ENCODE assay signal across 9 cellular contexts in genomic region chr17:74513987-74514631, GRCh38. TPM values are rescaled to one million over a fixed set of nuclear protein-coding genes. Genes with fewer than 3 reads are reported as not detected.
DNase-seq lines count a peak whose midpoint lies in the region; ATAC-seq and TF ChIP-seq lines count a peak whose summit lies in the region.
"Had no signal": no experiment of that assay in that cellular context is flagged by ENCODE, and none has a peak within 500 bp of the region (broad histone marks: within the 10 kb centered on the region; RNA-seq: fewer than 3 reads in every experiment).

No MANE protein-coding gene starts in this region.

- H3K4me1 ChIP-seq in foreskin keratinocyte (no peaks in the 10 kb centered on the region), upper lobe of right lung (no peaks in the 10 kb centered on the region)
- H3K4me1 ChIP-seq: suprapubic skin had no signal

- H3K9me3 Mint-ChIP-seq in activated T-cell treated with anti-CD3 and anti-CD28 coated beads, Interleukin-2, amount 50 U/mL, for 24 hours, result peaks cover 22% of the 10 kb centered on the region

- in situ Hi-C loops in GM13976 (cut with MboI; ENCODE audit: low sequenced_read_pairs, unreplicated experiment), result no loop called here

- peak; percentile 99 for DNase-seq in DMS153 treated with DMSO at 0.1 percent for 48 hours (lab: John Stamatoyannopoulos, UW; ENCODE audit: unreplicated experiment)
- DNase-seq in M059J (ENCODE audit: low read depth), result peak; percentile 57
- no peak for DNase-seq in activated T-cell treated with anti-CD3 and anti-CD28 coated beads, Interleukin-2, amount 50 U/mL, for 24 hours
- peak; percentile 21 to 39 for DNase-seq in foreskin keratinocyte
- peak; percentile 59 for DNase-seq in stimulated activated naive CD8-positive, alpha-beta T cell treated with anti-CD3 and anti-CD28 coated beads, Interleukin-15, Interleukin-2, amounts not matched to agents 100 U/mL and 50 U/mL, for 24 hours
- DNase-seq in GM13976 (ENCODE audit: low spot score), result no peak
- DNase-seq in globus pallidus (ENCODE audit: low spot score), result no peak
- DNase-seq in upper lobe of right lung, result no peak

- no peaks in the 10 kb centered on the region for H3K9me3 ChIP-seq in upper lobe of right lung

- H3K4me3 Mint-ChIP-seq in activated T-cell treated with anti-CD3 and anti-CD28 coated beads, Interleukin-2, amount 50 U/mL, for 24 hours, result peak overlapping the region; percentile 61

- peaks cover 18% of the 10 kb centered on the region for H3K27me3 ChIP-seq in foreskin keratinocyte
- no peaks in the 10 kb centered on the region for H3K27me3 ChIP-seq in upper lobe of right lung
- H3K27me3 ChIP-seq: suprapubic skin had no signal

- intact Hi-C loops in upper lobe of right lung (cut with DNase I), result no loop called here

- peaks cover 2% of the 10 kb centered on the region for H3K36me3 Mint-ChIP-seq in activated T-cell treated with anti-CD3 and anti-CD28 coated beads, Interleukin-2, amount 50 U/mL, for 24 hours (ENCODE audit: low read depth)

- peaks cover 32% of the 10 kb centered on the region for H3K4me1 Mint-ChIP-seq in activated T-cell treated with anti-CD3 and anti-CD28 coated beads, Interleukin-2, amount 50 U/mL, for 24 hours (ENCODE audit: low read depth)

- no peaks in the 10 kb centered on the region for H3K36me3 ChIP-seq in upper lobe of right lung
- H3K36me3 ChIP-seq: suprapubic skin had no signal

- no peak for TF ChIP-seq CTCF in foreskin keratinocyte (conservative IDR thresholded peaks at IDR 0.05)
- TF ChIP-seq CTCF in GM13976 (IDR thresholded peaks at IDR 0.05; ENCODE audit: borderline replicate concordance, control extremely low read depth, extremely low read depth, insufficient read depth, missing control alignments), result no peak
- no peak for TF ChIP-seq CTCF in upper lobe of right lung (IDR thresholded peaks at IDR 0.05)

- H3K27ac ChIP-seq in foreskin keratinocyte, result no peak overlapping the region
- no peak overlapping the region for H3K27ac ChIP-seq in upper lobe of right lung
- H3K27ac ChIP-seq: suprapubic skin had no signal

- H3K27me3 Mint-ChIP-seq in activated T-cell treated with anti-CD3 and anti-CD28 coated beads, Interleukin-2, amount 50 U/mL, for 24 hours, result peaks cover 31% of the 10 kb centered on the region

- H3K4me3 ChIP-seq in upper lobe of right lung, result no peak overlapping the region
- H3K4me3 ChIP-seq: suprapubic skin had no signal

- peak overlapping the region; percentile 98 for H3K27ac Mint-ChIP-seq in activated T-cell treated with anti-CD3 and anti-CD28 coated beads, Interleukin-2, amount 50 U/mL, for 24 hours

- ATAC-seq in foreskin keratinocyte, result peak; percentile 59
- no peak for ATAC-seq in stimulated activated naive CD8-positive, alpha-beta T cell treated with anti-CD3 and anti-CD28 coated beads, Interleukin-15, Interleukin-2, amounts not matched to agents 100 U/mL and 50 U/mL, for 24 hours
- no peak for ATAC-seq in upper lobe of right lung

RNA-seq across cellular contexts. Expression of gene CD300LB, which starts 17.2 kb away (rescaled TPM):
- total RNA-seq in M059J (2014; rRNA removed; shearing (Covaris generic)), result not detected in 2 replicates
- total RNA-seq in foreskin keratinocyte (not detected in 2 replicates), upper lobe of right lung (1.3 TPM)
- polyA plus RNA-seq in foreskin keratinocyte, result not detected in 2 replicates
- total RNA-seq: suprapubic skin had no signal

RNA-seq across cellular contexts. Expression of gene CD300C, which starts 31.8 kb away (rescaled TPM):
- total RNA-seq in M059J (2014; rRNA removed; shearing (Covaris generic)), result 0.84 TPM in 1 of 2 replicates, not detected in the other
- total RNA-seq in foreskin keratinocyte (not detected in 2 replicates), upper lobe of right lung (8.2 TPM)
- polyA plus RNA-seq in foreskin keratinocyte, result not detected in 2 replicates

RNA-seq across cellular contexts. Expression of gene CD300A, which starts 47.7 kb away (rescaled TPM):
- total RNA-seq in M059J (2014; rRNA removed; shearing (Covaris generic)), result not detected in 2 replicates
- total RNA-seq in foreskin keratinocyte, result not detected in 2 replicates
- not detected in 2 replicates for polyA plus RNA-seq in foreskin keratinocyte
- total RNA-seq in upper lobe of right lung, result 17.5 TPM

RNA-seq across cellular contexts. Expression of gene CD300H, which starts 53.2 kb away (rescaled TPM):
- not detected in 2 replicates for total RNA-seq in M059J (2014; rRNA removed; shearing (Covaris generic))
- total RNA-seq in foreskin keratinocyte, result not detected in 2 replicates
- polyA plus RNA-seq in foreskin keratinocyte, result not detected in 2 replicates
- not detected for total RNA-seq in upper lobe of right lung
- total RNA-seq: suprapubic skin had no signal

Comparison
In these comparisons a context has a peak if more than half of its experiments do, and no peak if none do; other contexts are left out.
1. DNase-seq: peak in DMS153 treated with DMSO at 0.1 percent for 48 hours (single experiment), M059J (single experiment), foreskin keratinocyte (2 of 2) and stimulated activated naive CD8-positive, alpha-beta T cell treated with anti-CD3 and anti-CD28 coated beads, Interleukin-15, Interleukin-2, amounts not matched to agents 100 U/mL and 50 U/mL, for 24 hours (single experiment); none in activated T-cell treated with anti-CD3 and anti-CD28 coated beads, Interleukin-2, amount 50 U/mL, for 24 hours (single experiment), GM13976 (single experiment), globus pallidus (single experiment) and upper lobe of right lung (single experiment).
2. RNA of gene CD300A, which starts 47.7 kb away (total RNA-seq): 17.5 TPM in upper lobe of right lung (single experiment); not detected in M059J and not detected in foreskin keratinocyte; every median in the first group is over 10 times any median in the second.